8 cellular contexts compared by ENCODE assay signal in genomic region chr9:34612788-34613390, GRCh38. TPM values are rescaled to one million over a fixed set of nuclear protein-coding genes. Genes with fewer than 3 reads are reported as not detected.
DNase-seq lines count a peak whose midpoint lies in the region; ATAC-seq and TF ChIP-seq lines count a peak whose summit lies in the region.

No MANE protein-coding gene starts in this region.

- no peak for TF ChIP-seq EP300 in transverse colon (IDR thresholded peaks at IDR 0.05; ENCODE audit: low read depth)

- H3K27ac ChIP-seq in transverse colon = peak overlapping the region; percentile 84 to 93 (median 88)

- H3K4me1 ChIP-seq in Loucy (ENCODE audit: insufficient read depth, low read length, poor library complexity, severe bottlenecking) (peaks cover 14% of the 10 kb centered on the region), transverse colon (peaks cover 3 to 23% (median 17%) of the 10 kb centered on the region in 4 donors)

- peak; percentile 84 for TF ChIP-seq CTCF in Loucy (conservative IDR thresholded peaks at IDR 0.05; ENCODE audit: low read length)
- TF ChIP-seq CTCF in transverse colon (IDR thresholded peaks at IDR 0.05) = peak; percentile 80 to 89 (median 84)

- H3K9me3 ChIP-seq in Loucy (ENCODE audit: insufficient read depth, low read depth, low read length) = no peaks in the 10 kb centered on the region
- H3K9me3 ChIP-seq in transverse colon = no peaks in the 10 kb centered on the region

- H3K27me3 ChIP-seq in Loucy (ENCODE audit: insufficient read depth, low read length, poor library complexity, severe bottlenecking) (no peaks in the 10 kb centered on the region), transverse colon (no peaks in the 10 kb centered on the region)

- DNase-seq in Right ventricle myocardium inferior (ENCODE audit: missing footprints) (peak; percentile 86), cardiac septum (ENCODE audit: low spot score) (no peak), SK-N-DZ (ENCODE audit: low spot score) (peak; percentile 78), globus pallidus (ENCODE audit: low spot score) (peak; percentile 81), occipital lobe (lab: John Stamatoyannopoulos, UW) (peak; percentile 32), transverse colon (peak; percentile 81)
- peak; percentile 66 for DNase-seq in activated naive CD4-positive, alpha-beta T cell treated with anti-CD3 and anti-CD28 coated beads, Interleukin-2, amount 50 U/mL, for 16 hours

- WGBS in transverse colon (ENCODE audit: low coverage in 1 of 2), 2 donors = 1% methylated on average over 15 of the region's 15 CpGs; no CpG with 5 or more reads in 1 of the 2 donors

- H4K20me1 ChIP-seq in Loucy (ENCODE audit: insufficient read depth, low read length, poor library complexity, severe bottlenecking) = no peaks in the 10 kb centered on the region

- ATAC-seq in Right ventricle myocardium inferior = peak; percentile 70

- peak overlapping the region; percentile 87 for H3K9ac ChIP-seq in Loucy (ENCODE audit: low read depth, low read length, poor library complexity, severe bottlenecking)

- no peaks in the 10 kb centered on the region for H3K9me2 ChIP-seq in Loucy (replicated peaks; ENCODE audit: low read depth, low read length)

- H3F3A ChIP-seq in Loucy (ENCODE audit: low read depth) = no peaks in the 10 kb centered on the region

- intact Hi-C loops in Right ventricle myocardium inferior (cut with DNase I) (loop anchor here (1.0 to 10.0 kb wide), 2 partner anchors 21 to 488 kb away; partner anchors contain the start of gene DCAF12), cardiac septum (cut with DNase I) (loop anchor here (1.0 to 5.0 kb wide), 4 partner anchors 7 to 156 kb away; partner anchors contain the start of genes DCTN3, DNAI1, FAM219A and GALT), transverse colon (cut with DNase I; ENCODE audit: low total_unique reads) (no loop called here)

- H3K4me3 ChIP-seq in Loucy (ENCODE audit: low read length, poor library complexity, severe bottlenecking) (peak overlapping the region; percentile 84), transverse colon (peak overlapping the region; percentile 26 to 86 (median 54))

- TF ChIP-seq POLR2A in transverse colon (IDR thresholded peaks at IDR 0.05) = no peak

- peak overlapping the region; percentile 87 for H2AFZ ChIP-seq in Loucy (ENCODE audit: low read length)

- in situ Hi-C loops in transverse colon (cut with MboI; ENCODE audit: low pct_ligation_motif_present in 1 of 4, low pct_unique_long_range_greater_than_20kb in 1 of 4, low sequenced_read_pairs in 3 of 4) = no loop called here

- peak overlapping the region; percentile 95 for H3K4me2 ChIP-seq in Loucy (ENCODE audit: low read depth, low read length, poor library complexity, severe bottlenecking)

- H3K36me3 ChIP-seq in Loucy (ENCODE audit: insufficient read depth, low read length) (no peaks in the 10 kb centered on the region; the same call in 1 of the 2 replicates), transverse colon (peaks cover 0 to 14% (median 6%) of the 10 kb centered on the region in 4 donors)

- peaks cover 25% of the 10 kb centered on the region for H3K79me2 ChIP-seq in Loucy (ENCODE audit: insufficient read depth, low read length)

RNA-seq across cellular contexts. Expression of gene RPP25L, which starts 1.0 kb away (rescaled TPM):
- 38.3 TPM for total RNA-seq in Right ventricle myocardium inferior
- 39.4 TPM for total RNA-seq in cardiac septum
- polyA plus RNA-seq in SK-N-DZ (2014; cell fraction: cytosol; rRNA removed) = 31.2 and 38.8 TPM in 2 replicates
- 21.2 and 32.3 TPM in 2 replicates for polyA plus RNA-seq in SK-N-DZ (2014; cell fraction: nucleus; rRNA removed)
- 5.5 TPM for total RNA-seq in occipital lobe
- 10 to 100 TPM in 2 of 4 donors, 1 to 10 TPM in 2; 3.0 to 65.5 (median 22.1) TPM for total RNA-seq in transverse colon

RNA-seq across cellular contexts. Expression of gene DCTN3, which starts 7.4 kb away (rescaled TPM):
- 133 TPM for total RNA-seq in Right ventricle myocardium inferior
- total RNA-seq in cardiac septum = 101 TPM
- 57.8 and 72.5 TPM in 2 replicates for polyA plus RNA-seq in SK-N-DZ (2014; cell fraction: cytosol; rRNA removed)
- polyA plus RNA-seq in SK-N-DZ (2014; cell fraction: nucleus; rRNA removed) = 49.2 and 57.7 TPM in 2 replicates
- 108 TPM for total RNA-seq in occipital lobe
- 10 to 100 TPM; 41.6 to 78.9 (median 54.0) TPM for total RNA-seq in transverse colon

RNA-seq across cellular contexts. Expression of gene ARID3C, which starts 16.0 kb away (rescaled TPM):
- total RNA-seq in Right ventricle myocardium inferior (not detected), cardiac septum (not detected), occipital lobe (not detected), transverse colon (not detected)
- polyA plus RNA-seq in SK-N-DZ (2014; cell fraction: cytosol; rRNA removed) = 0.25 TPM in 1 of 2 replicates, not detected in the other
- polyA plus RNA-seq in SK-N-DZ (2014; cell fraction: nucleus; rRNA removed) = 0.15 TPM in 1 of 2 replicates, not detected in the other

RNA-seq across cellular contexts. Expression of gene CNTFR, which starts 23.4 kb away (rescaled TPM):
- total RNA-seq in Right ventricle myocardium inferior (8.7 TPM), cardiac septum (1.1 TPM), occipital lobe (14.0 TPM), transverse colon (10 to 100 TPM in 1 of 4 donors, 1 to 10 TPM in 3; 5.2 to 59.1 (median 6.8) TPM)
- 85.6 and 98.3 TPM in 2 replicates for polyA plus RNA-seq in SK-N-DZ (2014; cell fraction: cytosol; rRNA removed)
- 45.4 and 60.6 TPM in 2 replicates for polyA plus RNA-seq in SK-N-DZ (2014; cell fraction: nucleus; rRNA removed)

RNA-seq across cellular contexts. Expression of gene SIGMAR1, which starts 24.7 kb away (rescaled TPM):
- total RNA-seq in Right ventricle myocardium inferior (25.6 TPM), cardiac septum (25.8 TPM), occipital lobe (24.3 TPM), transverse colon (100 to 1,000 TPM in 1 of 4 donors, 10 to 100 TPM in 3; 45.6 to 102 (median 62.6) TPM)
- 183 and 208 TPM in 2 replicates for polyA plus RNA-seq in SK-N-DZ (2014; cell fraction: cytosol; rRNA removed)
- 89.9 and 92.3 TPM in 2 replicates for polyA plus RNA-seq in SK-N-DZ (2014; cell fraction: nucleus; rRNA removed)
